1 cellular context compared by ENCODE assay signal in the genomic region with DNA sequence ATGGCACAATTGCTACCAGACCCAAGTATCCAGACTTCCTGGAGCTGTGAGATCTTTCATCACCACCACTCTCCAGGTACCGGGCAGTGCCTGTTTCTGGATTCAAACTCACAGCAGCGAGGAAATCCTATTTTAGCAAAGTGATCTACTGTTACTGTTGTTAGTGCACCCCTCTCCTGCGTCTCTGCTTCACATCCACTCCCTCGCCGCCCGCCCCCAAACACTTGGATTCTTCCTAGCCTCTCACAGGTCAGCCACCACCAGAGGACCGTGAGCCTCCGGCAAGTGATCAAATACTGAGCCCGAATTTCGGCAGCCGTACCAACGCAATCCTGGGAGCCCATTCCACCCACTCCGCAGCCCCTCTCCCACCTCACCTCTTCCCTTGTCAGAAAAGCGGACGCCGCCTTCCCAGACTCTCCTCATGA.
A peak's percentile ranks its signal among the peaks of the same experiment; 100 is the strongest.
TF ChIP-seq lines count a peak whose summit lies in the region.

No MANE protein-coding gene starts in this region.

TF ChIP-seq in H1, 55 proteins besides CTCF, POLR2A, EP300 and RAD21 (continued from another document):
- TF ChIP-seq RBBP5 (IDR thresholded peaks at IDR 0.05; ENCODE audit: borderline replicate concordance, low read depth, low read length) (peak; percentile 8; the same call in 1 of the 2 replicates), TCF12 (IDR thresholded peaks at IDR 0.05; ENCODE audit: low read depth, low read length) (no peak)
TF ChIP-seq in H1: peak in this region for 2.
